8 cellular contexts compared by ENCODE assay signal in the genomic region with DNA sequence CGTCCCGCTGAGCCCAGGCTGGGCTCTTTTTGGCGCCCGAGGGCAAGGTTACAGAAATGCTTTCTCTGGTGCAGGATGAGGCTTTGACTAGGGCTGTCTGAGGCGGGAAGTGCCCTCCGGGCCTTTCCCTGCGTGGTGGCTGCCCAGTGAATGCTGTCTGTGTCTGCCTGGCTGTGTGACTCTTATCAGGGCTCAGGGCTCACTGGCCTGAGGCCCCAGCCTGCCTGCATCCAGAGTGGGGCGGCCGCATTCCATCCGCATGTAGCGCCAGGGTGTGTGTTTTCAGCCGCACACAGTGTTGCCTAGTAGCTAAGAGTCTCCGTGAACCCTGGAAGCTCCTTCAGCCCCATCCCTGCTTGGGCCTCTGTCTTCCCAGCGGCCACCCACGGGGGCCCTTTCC. TPM values are rescaled to one million over a fixed set of nuclear protein-coding genes. Genes with fewer than 3 reads are reported as not detected.
DNase-seq lines count a peak whose midpoint lies in the region; ATAC-seq and TF ChIP-seq lines count a peak whose summit lies in the region.

No MANE protein-coding gene starts in this region.

- H3K14ac ChIP-seq in IMR-90 (replicated peaks; ENCODE audit: low read depth, low read length) = peak overlapping the region; percentile 40

- peak overlapping the region; percentile 78 for H2AFZ ChIP-seq in IMR-90 (replicated peaks; ENCODE audit: low read length, poor library complexity)
- no peak overlapping the region for H2AFZ ChIP-seq in OCI-LY7 (ENCODE audit: low read length)

- H3K4ac ChIP-seq in IMR-90 (ENCODE audit: low read depth, low read length) = 0 out of 2 replicates have a peak overlapping the region, but pooled peaks have one; percentile 64

- H3K9ac ChIP-seq in IMR-90 (ENCODE audit: low read depth, low read length) (peak overlapping the region; percentile 8; the same call in 1 of the 2 replicates), colonic mucosa (ENCODE audit: low read depth in 2 of 2, low read length in 2 of 2) (peak overlapping the region; percentile 27 to 43), liver (ENCODE audit: low read depth in 1 of 2, low read length in 2 of 2) (no peak overlapping the region)

- H4K8ac ChIP-seq in IMR-90 (ENCODE audit: low read depth in 2 of 2, low read length in 2 of 2) = peak overlapping the region in 1 of 2 experiments; percentile 83; a peak in 3 of 4 replicates

- no peak overlapping the region for H2BK120ac ChIP-seq in IMR-90 (ENCODE audit: low read depth, low read length)

- intact Hi-C loops in IMR-90 (cut with micrococcal nuclease) (loop anchor here (1.0 kb wide), 1 partner anchor 39 kb away; no protein-coding TSS in a partner anchor), colonic mucosa (cut with DNase I) (no loop called here), testis (cut with DNase I; ENCODE audit: low total_unique reads) (no loop called here), OCI-LY7 (cut with micrococcal nuclease; ENCODE audit: unreplicated experiment) (no loop called here)

- TF ChIP-seq CTCF in IMR-90 (conservative IDR thresholded peaks at IDR 0.05; ENCODE audit: low read depth, low read length) (peak; percentile 32), colonic mucosa (IDR thresholded peaks at IDR 0.05) (no peak), liver (IDR thresholded peaks at IDR 0.05; ENCODE audit: low read depth, low read length, missing input control) (no peak), testis (IDR thresholded peaks at IDR 0.05) (no peak), OCI-LY7 (conservative IDR thresholded peaks at IDR 0.05; ENCODE audit: low read length) (no peak)

- peak overlapping the region; percentile 80 for H2AK9ac ChIP-seq in IMR-90 (replicated peaks; ENCODE audit: low read depth, low read length, poor library complexity)

- ATAC-seq in IMR-90 (ENCODE audit: low read depth) (peak; percentile 22), HG02938 (IDR thresholded peaks at IDR 0.05; ENCODE audit: unreplicated experiment) (no peak)

- no peak overlapping the region; the same call in 1 of the 2 replicates for H3K56ac ChIP-seq in IMR-90 (ENCODE audit: extremely low read depth, insufficient read depth, low read length)

- BruUV-seq in IMR-90 (replicated peaks; lab: Mats Ljungman, UMichigan) (no TSS peak), OCI-LY7 (replicated peaks; lab: Mats Ljungman, UMichigan) (no TSS peak)

- no peak overlapping the region for H2AK5ac ChIP-seq in IMR-90 (ENCODE audit: low read depth, low read length)

- no peaks in the 10 kb centered on the region for H3K9me2 ChIP-seq in OCI-LY7 (ENCODE audit: insufficient read depth, low read length)

- H4K20me1 ChIP-seq in IMR-90 (ENCODE audit: insufficient read depth, low read length) = no peaks in the 10 kb centered on the region
- H4K20me1 ChIP-seq in OCI-LY7 (ENCODE audit: insufficient read depth, low read length) = no peaks in the 10 kb centered on the region

- TF ChIP-seq RAD21 in IMR-90 (IDR thresholded peaks at IDR 0.05; ENCODE audit: low read length) = 0 out of 2 replicates have a peak, but pooled peaks have one; percentile 1
- TF ChIP-seq RAD21 in liver (IDR thresholded peaks at IDR 0.05) = no peak

- peak overlapping the region; percentile 41; the same call in 1 of the 2 replicates for H2BK20ac ChIP-seq in IMR-90 (ENCODE audit: low read depth, low read length)

- TF ChIP-seq POLR2A in IMR-90 (IDR thresholded peaks at IDR 0.05; ENCODE audit: low read depth, low read length) (peak; percentile 78), testis (IDR thresholded peaks at IDR 0.05) (no peak)

- H3K9me3 ChIP-seq in IMR-90 (ENCODE audit: control insufficient read depth, insufficient read depth, low read length) (no peaks in the 10 kb centered on the region), colonic mucosa (no peaks in the 10 kb centered on the region), liver (ENCODE audit: control insufficient read depth in 4 of 4, low read length in 3 of 4) (no peaks in the 10 kb centered on the region), testis (no peaks in the 10 kb centered on the region), OCI-LY7 (ENCODE audit: low read length) (no peaks in the 10 kb centered on the region)

- peak overlapping the region; percentile 15; the same call in 1 of the 2 replicates for H3K27ac ChIP-seq in IMR-90 (ENCODE audit: insufficient read depth, low read length)
- peak overlapping the region; percentile 23 for H3K27ac ChIP-seq in colonic mucosa
- H3K27ac ChIP-seq in liver (ENCODE audit: low read depth in 1 of 2, low read length in 2 of 2) = peak overlapping the region in 1 of 2 donors; percentile 42
- H3K27ac ChIP-seq in testis = peak overlapping the region; percentile 92 to 96
- H3K27ac ChIP-seq in OCI-LY7 (ENCODE audit: low read depth, low read length, poor library complexity, severe bottlenecking) = no peak overlapping the region

- H3K4me3 ChIP-seq in IMR-90 (ENCODE audit: insufficient read depth, low read depth, low read length) (no peak overlapping the region), colonic mucosa (no peak overlapping the region), liver (ENCODE audit: low read depth in 1 of 3, low read length in 3 of 3) (no peak overlapping the region), testis (no peak overlapping the region), OCI-LY7 (ENCODE audit: low read depth, low read length, poor library complexity, severe bottlenecking) (no peak overlapping the region)

- H4K5ac ChIP-seq in IMR-90 (ENCODE audit: low read depth, low read length) = peak overlapping the region; percentile 19; the same call in 1 of the 2 replicates

- DNase-seq in IMR-90 = peak; percentile 85
- DNase-seq in colonic mucosa = no peak
- peak; percentile 85 for DNase-seq in testis
- no peak for DNase-seq in DMS53 treated with DMSO at 0.1 percent for 48 hours (lab: John Stamatoyannopoulos, UW; ENCODE audit: unreplicated experiment)
- no peak for DNase-seq in OCI-LY7 (ENCODE audit: low spot score)
- no peak for DNase-seq in activated effector memory CD4-positive, alpha-beta T cell treated with Interleukin-2 at 50 U/mL for 16 hours

- H3K4me2 ChIP-seq in IMR-90 (ENCODE audit: low read depth, low read length) = no peak overlapping the region
- H3K4me2 ChIP-seq in OCI-LY7 (ENCODE audit: low read length) = no peak overlapping the region

- 13% methylated on average over 3 of the region's 15 CpGs; no CpG with 5 or more reads in 1 of the 2 experiments for WGBS in IMR-90 (ENCODE audit: extremely low coverage in 2 of 2, insufficient read length in 1 of 2), 2 experiments
- WGBS in liver = 82% methylated on average over 15 of the region's 15 CpGs
- WGBS in testis, 2 donors = 27 to 60% methylated on average over 10 to 15 of the region's 15 CpGs

- peak overlapping the region; percentile 55 for H2BK5ac ChIP-seq in IMR-90 (ENCODE audit: low read depth, low read length, poor library complexity, severe bottlenecking)

- dilution Hi-C loops in IMR-90 (cut with HindIII; ENCODE audit: low sequenced_read_pairs, unreplicated experiment) = no loop called here

- H3K9me1 ChIP-seq in IMR-90 (ENCODE audit: insufficient read depth, low read length) = peaks cover 9% of the 10 kb centered on the region

- no peaks in the 10 kb centered on the region for H3K36me3 ChIP-seq in IMR-90 (ENCODE audit: control insufficient read depth, insufficient read depth, low read length)
- H3K36me3 ChIP-seq in colonic mucosa = no peaks in the 10 kb centered on the region
- H3K36me3 ChIP-seq in liver (ENCODE audit: control insufficient read depth in 4 of 4, insufficient read depth in 3 of 4, low read depth in 1 of 4, low read length in 3 of 4) = peaks cover 0 to 18% (median 0%) of the 10 kb centered on the region in 4 donors
- no peaks in the 10 kb centered on the region for H3K36me3 ChIP-seq in testis (ENCODE audit: low read depth, missing control alignments)
- no peaks in the 10 kb centered on the region for H3K36me3 ChIP-seq in OCI-LY7 (ENCODE audit: insufficient read depth, low read length)

- H3K79me2 ChIP-seq in OCI-LY7 (ENCODE audit: insufficient read depth, low read depth, low read length) = no peaks in the 10 kb centered on the region

- H3K18ac ChIP-seq in IMR-90 (ENCODE audit: low read depth, low read length) = no peak overlapping the region

- no peaks in the 10 kb centered on the region for H3K79me1 ChIP-seq in IMR-90 (ENCODE audit: low read depth in 1 of 2, low read length in 2 of 2)

- CTCF ChIA-PET in IMR-90 (lab: Yijun Ruan, JAX) = no interaction called here
- CTCF ChIA-PET in OCI-LY7 (lab: Charles Lee; ENCODE audit: unreplicated experiment) = no interaction called here

- H2BK15ac ChIP-seq in IMR-90 (ENCODE audit: low read depth, low read length) = 0 out of 3 replicates have a peak overlapping the region, but pooled peaks have one; percentile 6

- peak overlapping the region; percentile 4; the same call in 1 of the 2 replicates for H4K91ac ChIP-seq in IMR-90 (ENCODE audit: insufficient read depth, low read depth, low read length)

- POLR2A ChIA-PET in IMR-90 (lab: Charles Lee; ENCODE audit: unreplicated experiment) (no interaction called here), OCI-LY7 (lab: Charles Lee) (interaction anchor here (0.7 kb wide), 1 partner anchor 205 kb away, joined by 3 read pairs; no protein-coding TSS in a partner anchor)

- no peak overlapping the region for H3K23ac ChIP-seq in IMR-90 (ENCODE audit: low read depth, low read length)

- peaks cover 16% of the 10 kb centered on the region for H3K4me1 ChIP-seq in IMR-90 (ENCODE audit: control insufficient read depth, insufficient read depth, low read length)
- peaks cover 13% of the 10 kb centered on the region for H3K4me1 ChIP-seq in colonic mucosa
- peaks cover 0 to 9% (median 3%) of the 10 kb centered on the region in 4 donors for H3K4me1 ChIP-seq in liver (ENCODE audit: control insufficient read depth in 4 of 4, insufficient read depth in 4 of 4, low read length in 3 of 4)
- H3K4me1 ChIP-seq in testis = peaks cover 30% of the 10 kb centered on the region
- peaks cover 7% of the 10 kb centered on the region for H3K4me1 ChIP-seq in OCI-LY7 (ENCODE audit: insufficient read depth, low read length, poor library complexity, severe bottlenecking)

- in situ Hi-C loops in IMR-90 (cut with MboI; ENCODE audit: low sequenced_read_pairs) = no loop called here

- H3K27me3 ChIP-seq in IMR-90 (ENCODE audit: control insufficient read depth, insufficient read depth, low read length) (no peaks in the 10 kb centered on the region; the same call in 1 of the 2 replicates), colonic mucosa (no peaks in the 10 kb centered on the region), liver (ENCODE audit: control insufficient read depth in 4 of 4, insufficient read depth in 4 of 4, low read length in 3 of 4) (no peaks in the 10 kb centered on the region), testis (no peaks in the 10 kb centered on the region)

RNA-seq across cellular contexts. Expression of a gene that starts 59.1 kb away (rescaled TPM):
- total RNA-seq in IMR-90 (2012; rRNA removed) (6.5 and 7.5 TPM in 2 replicates), colonic mucosa (10 to 100 TPM; 29.9 to 53.7 TPM), liver (10 to 100 TPM in 1 of 2 donors, 1 to 10 TPM in 1; 5.6 to 11.9 TPM), testis (10 to 100 TPM; 65.5 to 72.0 TPM), OCI-LY7 (2022) (55.4 and 55.7 TPM in 2 replicates)
- polyA plus RNA-seq in IMR-90 (2012; rRNA removed) (31.5 and 36.8 TPM in 2 replicates), liver (10 to 100 TPM; 19.6 to 31.5 TPM), testis (ENCODE audit: insufficient read depth, low read depth, low replicate concordance) (72.6 TPM)
- 58.8 and 75.0 TPM in 2 replicates for polyA plus RNA-seq in IMR-90 (2012; cell fraction: cytosol; rRNA removed)
- polyA plus RNA-seq in IMR-90 (2012; cell fraction: nucleus; rRNA removed; ENCODE audit: low replicate concordance) = 59.9 and 123 TPM in 2 replicates
- total RNA-seq in OCI-LY7 (2014; rRNA removed; shearing (Covaris generic)) = 25.7 and 47.4 TPM in 2 replicates

Comparison
In these comparisons a context has a peak if more than half of its experiments do, and no peak if none do; other contexts are left out.
1. DNase-seq: peak in IMR-90 (single experiment) and testis (single experiment); none in colonic mucosa (single experiment), DMS53 treated with DMSO at 0.1 percent for 48 hours (single experiment), OCI-LY7 (single experiment) and activated effector memory CD4-positive, alpha-beta T cell treated with Interleukin-2 at 50 U/mL for 16 hours (single experiment).
2. H3K9ac ChIP-seq: peak in IMR-90 (single experiment) and colonic mucosa (2 of 2); none in liver (0 of 2).